In the genomic region with DNA sequence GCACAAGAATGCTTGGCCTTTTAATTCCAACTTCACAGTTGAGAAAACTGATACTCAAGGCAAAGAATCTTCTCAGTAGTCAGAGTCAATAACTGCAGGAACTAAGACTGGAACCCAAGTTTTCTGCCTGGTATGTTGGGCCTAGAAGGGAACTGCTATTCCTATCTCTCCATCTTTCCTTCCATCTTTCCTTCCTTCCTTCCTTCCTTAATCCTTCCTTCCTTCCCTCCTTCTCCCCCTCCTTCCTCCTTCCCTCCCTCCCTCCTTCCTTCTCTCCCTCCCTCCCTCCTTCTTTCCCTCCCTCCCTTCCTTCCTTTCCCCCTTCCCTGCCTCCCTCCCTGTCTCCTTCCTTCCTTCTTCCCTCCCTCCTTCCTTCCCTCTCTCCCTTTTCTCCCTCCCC, we compare ENCODE assay signal across 10 cellular contexts.
"Had no signal": no experiment of that assay in that cellular context is flagged by ENCODE, and none has a peak within 500 bp of the region (broad histone marks: within the 10 kb centered on the region; RNA-seq: fewer than 3 reads in every experiment).

No MANE protein-coding gene starts in this region.

- H3K4me2 ChIP-seq: GM23338 had no signal

- FAIRE-seq: H1, H54 had no signal

- H3K27ac Mint-ChIP-seq: GM23338, H9, HFFc6 had no signal

- DNase-seq: GM23248, GOT3, H7, H9, HCEC 1CT, HFFc6 had no signal

- H2AFZ ChIP-seq: GM23248, GM23338 had no signal

- H3K9ac ChIP-seq: GM23248 had no signal

- H3K9me3 Mint-ChIP-seq: GM23338, H9, HFFc6 had no signal

- H3K4me3 Mint-ChIP-seq: GM23338, H9, HFFc6 had no signal

- H3K4me3 ChIP-seq: GM23248, GM23338 had no signal

- H3K27ac ChIP-seq: GM23248 had no signal

- ATAC-seq: GM23338, HCT116 had no signal
